Comparison of ENCODE assay signal across 12 cellular contexts in the genomic region with DNA sequence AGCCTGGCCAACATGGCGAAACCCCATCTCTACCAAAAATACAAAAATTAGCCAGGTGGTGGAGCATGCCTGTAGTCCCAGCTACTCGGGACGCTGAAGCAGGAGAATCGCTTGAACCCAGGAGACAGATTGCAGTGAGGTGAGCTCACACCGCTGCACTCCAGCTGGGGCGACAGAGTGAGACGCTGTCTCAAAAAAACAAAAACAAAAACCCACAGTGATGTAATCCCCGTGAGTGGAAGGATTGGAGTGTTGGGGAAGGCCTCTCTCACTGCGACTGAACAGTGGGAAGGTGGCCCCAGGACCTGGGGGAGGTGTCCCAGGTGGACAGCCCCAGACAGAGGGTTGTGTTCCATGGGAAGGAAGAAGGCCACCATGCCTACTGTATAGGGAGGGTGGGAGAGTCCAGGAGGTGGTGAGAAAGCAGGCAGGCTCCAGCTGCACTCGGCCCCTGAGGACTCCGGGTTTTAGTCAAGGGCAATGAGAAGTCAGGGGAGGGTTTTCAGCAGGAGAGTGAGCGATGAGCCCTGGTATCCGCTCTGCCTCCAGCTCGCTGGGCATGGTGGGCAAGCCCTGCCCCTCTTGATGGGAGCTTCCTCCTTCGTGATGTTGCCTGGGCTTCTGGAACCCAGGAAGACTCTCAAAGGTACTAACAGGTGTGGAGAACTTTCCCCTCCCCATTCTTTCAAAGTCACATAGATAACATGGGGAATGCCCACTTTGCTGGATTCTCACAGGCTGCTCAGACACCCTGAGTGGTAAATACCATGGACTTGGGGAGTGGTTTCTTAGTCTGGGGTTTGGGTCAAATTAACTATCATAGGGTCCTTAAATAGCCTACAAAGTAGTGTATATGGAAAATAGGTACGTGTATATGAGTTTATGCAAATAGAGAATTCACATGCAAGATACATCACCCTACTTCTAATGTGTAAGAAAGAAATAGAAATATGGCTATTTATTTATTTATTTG.
DNase-seq lines count a peak whose midpoint lies in the region; ATAC-seq, FAIRE-seq and TF ChIP-seq lines count a peak whose summit lies in the region.
"Had no signal": no experiment of that assay in that cellular context is flagged by ENCODE, and none has a peak within 500 bp of the region (broad histone marks: within the 10 kb centered on the region; RNA-seq: fewer than 3 reads in every experiment).

No MANE protein-coding gene starts in this region.

- H3K9me3 ChIP-seq in subcutaneous abdominal adipose tissue (ENCODE audit: control insufficient read depth in 5 of 5, low read length in 5 of 5) = peaks cover 0 to 4% (median 0%) of the 10 kb centered on the region in 5 donors

- ATAC-seq in GM18868 (IDR thresholded peaks at IDR 0.05; ENCODE audit: unreplicated experiment) = peak; percentile 36
- peak; percentile 19 for ATAC-seq in HG03354 (IDR thresholded peaks at IDR 0.05; ENCODE audit: poor library complexity, severe bottlenecking, unreplicated experiment)
- ATAC-seq in GM19397 (IDR thresholded peaks at IDR 0.05; ENCODE audit: unreplicated experiment) = no peak
- no peak for ATAC-seq in naive thymus-derived CD8-positive, alpha-beta T cell

- H3K36me3 ChIP-seq in subcutaneous abdominal adipose tissue (ENCODE audit: control insufficient read depth in 5 of 5, insufficient read depth in 5 of 5, low read length in 5 of 5) = peaks cover 0 to 4% (median 0%) of the 10 kb centered on the region in 5 donors

- H3K4me3 ChIP-seq in subcutaneous abdominal adipose tissue (ENCODE audit: low read depth in 1 of 5, low read length in 5 of 5) = no peak overlapping the region

- no peaks in the 10 kb centered on the region for H3K36me3 Mint-ChIP-seq in naive thymus-derived CD8-positive, alpha-beta T cell
- H3K36me3 Mint-ChIP-seq: activated naive CD4-positive, alpha-beta T cell treated with anti-CD3 and anti-CD28 coated beads, Interleukin-2, amount 50 U/mL, for 24 hours had no signal

- H3K27me3 ChIP-seq in subcutaneous abdominal adipose tissue (ENCODE audit: control insufficient read depth in 5 of 5, insufficient read depth in 4 of 5, low read length in 5 of 5) = peaks cover 0 to 6% (median 0%) of the 10 kb centered on the region in 5 donors

- POLR2A ChIA-PET in naive thymus-derived CD8-positive, alpha-beta T cell (lab: Charles Lee) = no interaction called here

- H3K9ac ChIP-seq in subcutaneous abdominal adipose tissue (ENCODE audit: low read length in 5 of 5) = no peak overlapping the region

- peak overlapping the region in 2 of 10 donors; percentile 31 to 49 for H3K27ac Mint-ChIP-seq in naive thymus-derived CD8-positive, alpha-beta T cell
- H3K27ac Mint-ChIP-seq: activated naive CD4-positive, alpha-beta T cell treated with anti-CD3 and anti-CD28 coated beads, Interleukin-2, amount 50 U/mL, for 24 hours; T-helper 2 cell treated with Interferon-gamma antibody and Interleukin-4, amounts not matched to agents 5 μg/mL and 100 μg/mL, for 36 hours had no signal

- H3K4me1 Mint-ChIP-seq in naive thymus-derived CD8-positive, alpha-beta T cell = peaks cover 0 to 36% (median 27%) of the 10 kb centered on the region in 4 donors

- no peak for FAIRE-seq in D721Med (lab: Jason Lieb, UNC)
- FAIRE-seq: islet of Langerhans had no signal

- DNase-seq in glomerular visceral epithelial cell (ENCODE audit: extremely low spot score) = peak; percentile 41
- no peak for DNase-seq in D721Med (ENCODE audit: insufficient read length, low spot score)
- DNase-seq in naive thymus-derived CD8-positive, alpha-beta T cell = no peak
- DNase-seq: activated CD8-positive, alpha-beta memory T cell treated with anti-CD3 and anti-CD28 coated beads for 24 hours; DMS153 had no signal

- no peak for TF ChIP-seq CTCF in D721Med (IDR thresholded peaks at IDR 0.05; ENCODE audit: insufficient read depth, missing control alignments)

- no peaks in the 10 kb centered on the region for H3K9me3 Mint-ChIP-seq in naive thymus-derived CD8-positive, alpha-beta T cell
- H3K9me3 Mint-ChIP-seq: activated naive CD4-positive, alpha-beta T cell treated with anti-CD3 and anti-CD28 coated beads, Interleukin-2, amount 50 U/mL, for 24 hours; T-helper 2 cell treated with Interferon-gamma antibody and Interleukin-4, amounts not matched to agents 5 μg/mL and 100 μg/mL, for 36 hours had no signal

- peak overlapping the region; percentile 84 for H3K27ac ChIP-seq in subcutaneous abdominal adipose tissue (ENCODE audit: low read depth, low read length)

- H3K27me3 Mint-ChIP-seq in naive thymus-derived CD8-positive, alpha-beta T cell = no peaks in the 10 kb centered on the region
- H3K27me3 Mint-ChIP-seq: activated naive CD4-positive, alpha-beta T cell treated with anti-CD3 and anti-CD28 coated beads, Interleukin-2, amount 50 U/mL, for 24 hours had no signal

- no peak overlapping the region for H3K4me3 Mint-ChIP-seq in naive thymus-derived CD8-positive, alpha-beta T cell
- H3K4me3 Mint-ChIP-seq: activated naive CD4-positive, alpha-beta T cell treated with anti-CD3 and anti-CD28 coated beads, Interleukin-2, amount 50 U/mL, for 24 hours; T-helper 2 cell treated with Interferon-gamma antibody and Interleukin-4, amounts not matched to agents 5 μg/mL and 100 μg/mL, for 36 hours had no signal

- peaks cover 26 to 75% (median 61%) of the 10 kb centered on the region in 5 donors for H3K4me1 ChIP-seq in subcutaneous abdominal adipose tissue (ENCODE audit: control insufficient read depth in 5 of 5, insufficient read depth in 5 of 5, low read length in 5 of 5)

Comparison
In these comparisons a context has a peak if more than half of its experiments do, and no peak if none do; other contexts are left out.
1. ATAC-seq: peak in GM18868 (single experiment) and HG03354 (single experiment); none in GM19397 (single experiment) and naive thymus-derived CD8-positive, alpha-beta T cell (0 of 2).